24 cellular contexts compared by ENCODE assay signal in genomic region chr1:1071486-1072298, GRCh38. TPM values are rescaled to one million over a fixed set of nuclear protein-coding genes. Genes with fewer than 3 reads are reported as not detected.
DNase-seq lines count a peak whose midpoint lies in the region; ATAC-seq and TF ChIP-seq lines count a peak whose summit lies in the region.
"Had no signal": no experiment of that assay in that cellular context is flagged by ENCODE, and none has a peak within 500 bp of the region (broad histone marks: within the 10 kb centered on the region; RNA-seq: fewer than 3 reads in every experiment).

No MANE protein-coding gene starts in this region.

- no peaks in the 10 kb centered on the region for H3K4me1 Mint-ChIP-seq in glutamatergic neuron (ENCODE audit: low read depth, unreplicated experiment)
- H3K4me1 Mint-ChIP-seq in stimulated activated naive B cell treated with anti-CD40 and anti-IgM and Interleukin-4, amounts not matched to agents 10 μg/mL and 1 μg/mL and 100 μg/mL, for 72 hours = peaks cover 18 to 28% of the 10 kb centered on the region in 2 donors

- no peaks in the 10 kb centered on the region for H3K9me3 ChIP-seq in PC-3 (ENCODE audit: low read length)
- H3K9me3 ChIP-seq in GM23248 (ENCODE audit: low read depth) = no peaks in the 10 kb centered on the region

- H3K4me3 Mint-ChIP-seq in glutamatergic neuron (ENCODE audit: unreplicated experiment) = no peak overlapping the region
- no peak overlapping the region for H3K4me3 Mint-ChIP-seq in stimulated activated naive B cell treated with anti-CD40 and anti-IgM and Interleukin-4, amounts not matched to agents 10 μg/mL and 1 μg/mL and 100 μg/mL, for 72 hours
- H3K4me3 Mint-ChIP-seq: HFFc6 had no signal

- H3K27me3 Mint-ChIP-seq in glutamatergic neuron (ENCODE audit: unreplicated experiment) = peaks cover 6% of the 10 kb centered on the region
- H3K27me3 Mint-ChIP-seq in stimulated activated naive B cell treated with anti-CD40 and anti-IgM and Interleukin-4, amounts not matched to agents 10 μg/mL and 1 μg/mL and 100 μg/mL, for 72 hours = peaks cover 10 to 19% of the 10 kb centered on the region in 2 donors

- H3K27ac Mint-ChIP-seq in glutamatergic neuron (ENCODE audit: unreplicated experiment) = no peak overlapping the region
- H3K27ac Mint-ChIP-seq in stimulated activated naive B cell treated with anti-CD40 and anti-IgM and Interleukin-4, amounts not matched to agents 10 μg/mL and 1 μg/mL and 100 μg/mL, for 72 hours = peak overlapping the region; percentile 47
- H3K27ac Mint-ChIP-seq: HFFc6 had no signal

- no TSS peak for BruUV-seq in PC-3 (replicated peaks; lab: Mats Ljungman, UMichigan)

- H3K4me2 ChIP-seq in PC-3 (ENCODE audit: low read length) (peak overlapping the region; percentile 93; the same call in 1 of the 2 replicates), GM23248 (ENCODE audit: unreplicated experiment) (no peak overlapping the region)

- no peak overlapping the region for H3K9ac ChIP-seq in PC-3 (ENCODE audit: low read length)
- H3K9ac ChIP-seq in GM23248 = no peak overlapping the region

- peaks cover 3% of the 10 kb centered on the region for H3K9me3 Mint-ChIP-seq in glutamatergic neuron (ENCODE audit: unreplicated experiment)
- H3K9me3 Mint-ChIP-seq in stimulated activated naive B cell treated with anti-CD40 and anti-IgM and Interleukin-4, amounts not matched to agents 10 μg/mL and 1 μg/mL and 100 μg/mL, for 72 hours = no peaks in the 10 kb centered on the region
- H3K9me3 Mint-ChIP-seq: HFFc6 had no signal

- ATAC-seq in Right ventricle myocardium inferior (no peak), left ventricle myocardium superior (no peak), PC-3 (no peak)
- no peak for ATAC-seq in stimulated activated naive B cell treated with anti-CD40 and anti-IgM and Interleukin-4, amounts not matched to agents 10 μg/mL and 1 μg/mL and 100 μg/mL, for 72 hours (replicated peaks)

- H3K4me1 ChIP-seq in PC-3 (ENCODE audit: insufficient read depth, low read length) (peaks cover 57% of the 10 kb centered on the region), GM23248 (ENCODE audit: insufficient read depth) (no peaks in the 10 kb centered on the region)

- POLR2A ChIA-PET in PC-3 (lab: Charles Lee; ENCODE audit: unreplicated experiment) = no interaction called here

- H3K36me3 ChIP-seq in PC-3 (ENCODE audit: low read depth, low read length) (no peaks in the 10 kb centered on the region; the same call in 1 of the 2 replicates), GM23248 (ENCODE audit: low read depth) (no peaks in the 10 kb centered on the region)

- H3K9me2 ChIP-seq in PC-3 (replicated peaks; ENCODE audit: low read length) (no peaks in the 10 kb centered on the region), GM23248 (ENCODE audit: insufficient read depth) (no peaks in the 10 kb centered on the region)

- in situ Hi-C loops in GM23248 (cut with MboI) = no loop called here

- peaks cover 1% of the 10 kb centered on the region for H3F3A ChIP-seq in PC-3 (ENCODE audit: low read length, unreplicated experiment)
- no peaks in the 10 kb centered on the region for H3F3A ChIP-seq in GM23248 (ENCODE audit: insufficient read depth)

- H3K79me2 ChIP-seq in PC-3 (ENCODE audit: low read length) (peaks cover 26% of the 10 kb centered on the region), GM23248 (ENCODE audit: insufficient read depth) (no peaks in the 10 kb centered on the region)

- intact Hi-C loops in Right ventricle myocardium inferior (cut with DNase I) = no loop called here
- intact Hi-C loops in left ventricle myocardium superior (cut with micrococcal nuclease) = no loop called here
- intact Hi-C loops in PC-3 (cut with micrococcal nuclease) = no loop called here

- H3K27ac ChIP-seq in PC-3 (ENCODE audit: low read length) (no peak overlapping the region), GM23248 (no peak overlapping the region)

- CTCF ChIA-PET in PC-3 (lab: Charles Lee) = no interaction called here

- no peaks in the 10 kb centered on the region for H3K27me3 ChIP-seq in PC-3 (ENCODE audit: low read length)
- H3K27me3 ChIP-seq in GM23248 (replicated peaks; ENCODE audit: insufficient read depth) = no peaks in the 10 kb centered on the region

- 78 to 82% methylated on average over 26 to 52 of the region's 56 CpGs for WGBS in GM23248 (ENCODE audit: low coverage in 1 of 2, low lambda C conversion rate in 2 of 2, missing lambda C conversion rate in 2 of 2), 2 experiments

- no peak for TF ChIP-seq CTCF in PC-3 (conservative IDR thresholded peaks at IDR 0.05; ENCODE audit: low read depth, low read length)
- TF ChIP-seq CTCF in glutamatergic neuron (IDR thresholded peaks at IDR 0.05; ENCODE audit: partially characterized antibody, unreplicated experiment) = no peak

- H3K4me3 ChIP-seq in PC-3 (ENCODE audit: low read length) = 0 out of 2 replicates have a peak overlapping the region, but pooled peaks have one; percentile 74
- H3K4me3 ChIP-seq in GM23248 = no peak overlapping the region

- H4K20me1 ChIP-seq in PC-3 (ENCODE audit: low read length) = peaks cover 18% of the 10 kb centered on the region
- no peaks in the 10 kb centered on the region for H4K20me1 ChIP-seq in GM23248 (ENCODE audit: insufficient read depth)

- H2AFZ ChIP-seq in PC-3 (ENCODE audit: low read length) (no peak overlapping the region), GM23248 (no peak overlapping the region)

- no peaks in the 10 kb centered on the region for H3K36me3 Mint-ChIP-seq in glutamatergic neuron (ENCODE audit: unreplicated experiment)
- peaks cover 3 to 4% of the 10 kb centered on the region in 2 donors for H3K36me3 Mint-ChIP-seq in stimulated activated naive B cell treated with anti-CD40 and anti-IgM and Interleukin-4, amounts not matched to agents 10 μg/mL and 1 μg/mL and 100 μg/mL, for 72 hours
- H3K36me3 Mint-ChIP-seq: CD14-positive monocyte had no signal

- DNase-seq in Right ventricle myocardium inferior (ENCODE audit: missing footprints) (peak; percentile 58), left ventricle myocardium superior (no peak), PC-3 (no peak), glutamatergic neuron (peak; percentile 16), NCI-H2196 (lab: John Stamatoyannopoulos, UW; ENCODE audit: unreplicated experiment) (no peak), GM23248 (no peak)
- DNase-seq in stimulated activated naive B cell treated with anti-CD40 and anti-IgM and Interleukin-4, amounts not matched to agents 10 μg/mL and 1 μg/mL and 100 μg/mL, for 72 hours = no peak
- no peak for DNase-seq in activated CD4-positive, CD25-positive, alpha-beta regulatory T cell (lab: John Stamatoyannopoulos, UW)
- DNase-seq: AML-193, EL, GF-D8, HFFc6, KBM-7, NCI-H1092, NCI-H1436, NCI-H2029, NCI-H2171, NCI-H524 treated with DMSO at 0.1 percent for 48 hours, Right ventricle myocardium superior had no signal

RNA-seq across cellular contexts. Expression of gene RNF223, which starts 2.4 kb away (rescaled TPM):
- total RNA-seq in Right ventricle myocardium inferior (not detected), left ventricle myocardium superior (not detected), PC-3 (2014; rRNA removed) (147 and 171 TPM in 2 replicates), glutamatergic neuron (ENCODE audit: unreplicated experiment) (not detected)
- not detected in 2 replicates for total RNA-seq in GM23248 (2014; rRNA removed; shearing (Covaris generic))
- polyA plus RNA-seq in GM23248 (2016; fragmentation: Nextera tagmentation; extraction: Ambion mirVana) = not detected in 2 replicates
- total RNA-seq: A172, HFFc6, OCI-LY7, Right ventricle myocardium superior, SK-MEL-5 had no signal
- polyA plus RNA-seq: AG04450, CD14-positive monocyte had no signal

RNA-seq across cellular contexts. Expression of gene C1orf159, which starts 44.2 kb away (rescaled TPM):
- total RNA-seq in Right ventricle myocardium inferior = 2.9 TPM
- 4.0 TPM for total RNA-seq in left ventricle myocardium superior
- 61.7 and 78.0 TPM in 2 replicates for total RNA-seq in PC-3 (2014; rRNA removed)
- total RNA-seq in glutamatergic neuron (ENCODE audit: unreplicated experiment) = 24.5 TPM
- total RNA-seq in GM23248 (2014; rRNA removed; shearing (Covaris generic)) = 5.2 and 13.1 TPM in 2 replicates
- polyA plus RNA-seq in GM23248 (2016; fragmentation: Nextera tagmentation; extraction: Ambion mirVana) = 11.0 and 11.4 TPM in 2 replicates

RNA-seq across cellular contexts. Expression of gene AGRN, which starts 51.8 kb away (rescaled TPM):
- total RNA-seq in Right ventricle myocardium inferior (14.1 TPM), left ventricle myocardium superior (18.5 TPM), PC-3 (2014; rRNA removed) (273 and 377 TPM in 2 replicates), glutamatergic neuron (ENCODE audit: unreplicated experiment) (914 TPM)
- total RNA-seq in GM23248 (2014; rRNA removed; shearing (Covaris generic)) = 43.2 and 55.1 TPM in 2 replicates
- 1.4 and 1.8 TPM in 2 replicates for polyA plus RNA-seq in GM23248 (2016; fragmentation: Nextera tagmentation; extraction: Ambion mirVana)

RNA-seq across cellular contexts. Expression of gene ISG15, which starts 58.4 kb away (rescaled TPM):
- total RNA-seq in Right ventricle myocardium inferior (19.2 TPM), left ventricle myocardium superior (16.4 TPM), PC-3 (2014; rRNA removed) (749 and 758 TPM in 2 replicates), glutamatergic neuron (ENCODE audit: unreplicated experiment) (18.4 TPM)
- 41.2 and 49.1 TPM in 2 replicates for total RNA-seq in GM23248 (2014; rRNA removed; shearing (Covaris generic))
- polyA plus RNA-seq in GM23248 (2016; fragmentation: Nextera tagmentation; extraction: Ambion mirVana) = 77.0 and 85.7 TPM in 2 replicates

Comparison
In these comparisons a context has a peak if more than half of its experiments do, and no peak if none do; other contexts are left out.
1. DNase-seq: peak in Right ventricle myocardium inferior (single experiment) and glutamatergic neuron (single experiment); none in left ventricle myocardium superior (single experiment), PC-3 (single experiment), stimulated activated naive B cell treated with anti-CD40 and anti-IgM and Interleukin-4, amounts not matched to agents 10 μg/mL and 1 μg/mL and 100 μg/mL, for 72 hours (single experiment), NCI-H2196 (single experiment), GM23248 (single experiment) and activated CD4-positive, CD25-positive, alpha-beta regulatory T cell (0 of 4).
2. RNA of gene RNF223, which starts 2.4 kb away (total RNA-seq): 147 to 171 TPM in PC-3; not detected in Right ventricle myocardium inferior (single experiment), not detected in left ventricle myocardium superior (single experiment), not detected in glutamatergic neuron (single experiment) and not detected in GM23248; every median in the first group is over 100 times any median in the second.